21 cellular contexts compared by ENCODE assay signal in genomic region chrX:36961590-36961989, GRCh38. TPM values are rescaled to one million over a fixed set of nuclear protein-coding genes. Genes with fewer than 3 reads are reported as not detected.
DNase-seq lines count a peak whose midpoint lies in the region; ATAC-seq, FAIRE-seq and TF ChIP-seq lines count a peak whose summit lies in the region.
"Had no signal": no experiment of that assay in that cellular context is flagged by ENCODE, and none has a peak within 500 bp of the region (broad histone marks: within the 10 kb centered on the region; RNA-seq: fewer than 3 reads in every experiment).

No MANE protein-coding gene starts in this region.

- no peak overlapping the region for H3K4me3 ChIP-seq in HepG2 (replicated peaks in 1 of 3; ENCODE audit: insufficient read depth in 1 of 3, low read depth in 2 of 3, low read length in 3 of 3)
- H3K4me3 ChIP-seq: BLaER1 treated with 17β-estradiol and CSF1 and Interleukin-3, amounts not matched to agents 10 nM and 100 nM had no signal

- H3K27ac ChIP-seq in C4-2B = peak overlapping the region; percentile 70
- no peak overlapping the region for H3K27ac ChIP-seq in HepG2 (ENCODE audit: extremely low read length, insufficient read depth, low read length)
- H3K27ac ChIP-seq: BLaER1 treated with 17β-estradiol and CSF1 and Interleukin-3, amounts not matched to agents 10 nM and 100 nM; parathyroid adenoma had no signal

- no peaks in the 10 kb centered on the region for H4K20me1 ChIP-seq in HepG2 (ENCODE audit: insufficient read depth, low read length)
- H4K20me1 ChIP-seq: BLaER1 treated with 17β-estradiol and CSF1 and Interleukin-3, amounts not matched to agents 10 nM and 100 nM had no signal

- TF ChIP-seq CTCF in C4-2B (conservative IDR thresholded peaks at IDR 0.05) (peak; percentile 60), HepG2 (CRISPR knock-in tag; IDR thresholded peaks at IDR 0.05) (0 out of 2 replicates have a peak, but pooled peaks have one; percentile 11)

- H3K36me3 ChIP-seq in HepG2 (replicated peaks in 1 of 2; ENCODE audit: control insufficient read depth in 1 of 2, insufficient read depth in 2 of 2, low read length in 2 of 2) = no peaks in the 10 kb centered on the region
- H3K36me3 ChIP-seq: BLaER1 treated with 17β-estradiol and CSF1 and Interleukin-3, amounts not matched to agents 10 nM and 100 nM had no signal

- no peaks in the 10 kb centered on the region for H3K4me1 ChIP-seq in HepG2 (ENCODE audit: insufficient read depth, low read length)
- H3K4me1 ChIP-seq: BLaER1 treated with 17β-estradiol and CSF1 and Interleukin-3, amounts not matched to agents 10 nM and 100 nM; parathyroid adenoma had no signal

- FAIRE-seq in HepG2 (lab: Jason Lieb, UNC) = no peak

- H3K9me3 ChIP-seq in HepG2 (ENCODE audit: low read length) = no peaks in the 10 kb centered on the region

- in situ Hi-C loops in HepG2 (cut with HindIII; ENCODE audit: extremely low pct_ligation_motif_present, low pct_unique_long_range_greater_than_20kb) = no loop called here

- ATAC-seq in SK-N-SH treated with all-trans-retinoic acid at 6 μM for 48 hours (peak; percentile 79), HepG2 (peak; percentile 78), GM18870 (IDR thresholded peaks at IDR 0.05; ENCODE audit: unreplicated experiment) (no peak)
- ATAC-seq: stimulated activated naive CD8-positive, alpha-beta T cell treated with anti-CD3 and anti-CD28 coated beads, Interleukin-15, Interleukin-2, amounts not matched to agents 100 U/mL and 50 U/mL, for 24 hours had no signal

- no peak for TF ChIP-seq RAD21 in HepG2 (CRISPR knock-in tag; IDR thresholded peaks at IDR 0.05)

- DNase-seq in HuH-7.5 (ENCODE audit: low spot score) = peak; percentile 11
- DNase-seq in HepG2 (ENCODE audit: low spot score) = peak; percentile 1
- no peak for DNase-seq in activated gamma-delta T cell (lab: John Stamatoyannopoulos, UW)
- no peak for DNase-seq in HCEC 1CT
- DNase-seq in SW 1271 (lab: John Stamatoyannopoulos, UW) = no peak
- DNase-seq: activated CD4-positive, alpha-beta T cell treated with anti-CD3 and anti-CD28 coated beads for 48 hours; activated T-cell treated with anti-CD3 and anti-CD28 coated beads for 4 hours; HFFc6; NCI-H524 treated with DMSO at 0.1 percent for 48 hours; SHP77; stimulated activated naive CD8-positive, alpha-beta T cell treated with anti-CD3 and anti-CD28 coated beads, Interleukin-15, Interleukin-2, amounts not matched to agents 100 U/mL and 50 U/mL, for 24 hours; T-helper 9 cell had no signal

- no peak for TF ChIP-seq POLR2A in HepG2 (IDR thresholded peaks at IDR 0.05; ENCODE audit: insufficient read depth in 1 of 2, low read depth in 2 of 2, low read length in 2 of 2)

- H3K27me3 ChIP-seq in HepG2 (ENCODE audit: control insufficient read depth in 1 of 2, insufficient read depth in 2 of 2, low read length in 2 of 2) = no peaks in the 10 kb centered on the region

- POLR2A ChIA-PET in HepG2 (lab: Yijun Ruan, JAX) = no interaction called here

- H2AFZ ChIP-seq in HepG2 (ENCODE audit: low read length) = no peak overlapping the region
- H2AFZ ChIP-seq: parathyroid adenoma had no signal

- H3K4me2 ChIP-seq in HepG2 (ENCODE audit: low read depth, low read length) = no peak overlapping the region
- H3K4me2 ChIP-seq: BLaER1 treated with 17β-estradiol and CSF1 and Interleukin-3, amounts not matched to agents 10 nM and 100 nM had no signal

- CTCF ChIA-PET in HepG2 (lab: Yijun Ruan, JAX; ENCODE audit: low intra/inter-chr PET ratio, low total read pairs) = no interaction called here

- WGBS in HepG2 (ENCODE audit: low lambda C conversion rate) = 4% methylated on average over 8 of the region's 10 CpGs

- no peaks in the 10 kb centered on the region for H3K79me2 ChIP-seq in HepG2 (ENCODE audit: insufficient read depth, low read length)
- H3K79me2 ChIP-seq: parathyroid adenoma had no signal

- no peak overlapping the region for H3K9ac ChIP-seq in HepG2 (ENCODE audit: insufficient read depth, low read depth, low read length)
- H3K9ac ChIP-seq: BLaER1 treated with 17β-estradiol and CSF1 and Interleukin-3, amounts not matched to agents 10 nM and 100 nM; parathyroid adenoma had no signal

- TF ChIP-seq EP300 in HepG2 (IDR thresholded peaks at IDR 0.05; ENCODE audit: low read depth in 2 of 2, low read length in 2 of 2) (no peak), HepG2 (CRISPR knock-in tag; IDR thresholded peaks at IDR 0.05; ENCODE audit: borderline replicate concordance) (no peak)

- intact Hi-C loops in HepG2 (cut with micrococcal nuclease; ENCODE audit: unreplicated experiment) = no loop called here

- BruUV-seq in HepG2 (replicated peaks; lab: Mats Ljungman, UMichigan) = no TSS peak

TF ChIP-seq in SK-N-SH treated with all-trans-retinoic acid at 6 μM for 48 hours, 23 proteins besides CTCF, POLR2A, EP300 and RAD21:
- TF ChIP-seq PPARA (CRISPR knock-in tag; IDR thresholded peaks at IDR 0.05; ENCODE audit: borderline replicate concordance) (no peak), ZFP30 (CRISPR knock-in tag; IDR thresholded peaks at IDR 0.05) (no peak), TCF4 (CRISPR knock-in tag; IDR thresholded peaks at IDR 0.05; ENCODE audit: borderline replicate concordance) (no peak)
TF ChIP-seq in SK-N-SH treated with all-trans-retinoic acid at 6 μM for 48 hours: peak in this region for 0.

TF ChIP-seq in HepG2, 621 proteins besides CTCF, POLR2A, EP300 and RAD21 (continues in another document):
- TF ChIP-seq ZBTB26 (CRISPR knock-in tag; IDR thresholded peaks at IDR 0.05; ENCODE audit: borderline replicate concordance) (no peak), RFX5 (IDR thresholded peaks at IDR 0.05; ENCODE audit: low read depth, low read length) (no peak), SAFB2 (CRISPR knock-in tag; IDR thresholded peaks at IDR 0.05; ENCODE audit: borderline replicate concordance, low read depth) (no peak), ZBTB37 (CRISPR knock-in tag; IDR thresholded peaks at IDR 0.05) (no peak), CREB1 (IDR thresholded peaks at IDR 0.05) (no peak), CREB1 (CRISPR knock-in tag; IDR thresholded peaks at IDR 0.05) (no peak), NKX3-1 (CRISPR knock-in tag; IDR thresholded peaks at IDR 0.05) (no peak), SNAPC5 (CRISPR knock-in tag; IDR thresholded peaks at IDR 0.05; ENCODE audit: borderline replicate concordance) (no peak), ZFP90 (CRISPR knock-in tag; IDR thresholded peaks at IDR 0.05; ENCODE audit: borderline replicate concordance) (no peak), MED13 (CRISPR knock-in tag; IDR thresholded peaks at IDR 0.05) (no peak), ZFP36L1 (CRISPR knock-in tag; IDR thresholded peaks at IDR 0.05) (no peak), XBP1 (CRISPR knock-in tag; IDR thresholded peaks at IDR 0.05) (no peak), ZNF430 (CRISPR knock-in tag; IDR thresholded peaks at IDR 0.05) (no peak), KAT7 (CRISPR knock-in tag; IDR thresholded peaks at IDR 0.05; ENCODE audit: borderline replicate concordance) (no peak), GATAD1 (CRISPR knock-in tag; IDR thresholded peaks at IDR 0.05) (no peak), ZNF33B (CRISPR knock-in tag; IDR thresholded peaks at IDR 0.05) (no peak)

RNA-seq across cellular contexts. Expression of gene FAM47C, which starts 46.6 kb away (rescaled TPM):
- not detected in 2 replicates for total RNA-seq in HepG2 (2016; rRNA removed; fragmentation: Illumina TruSeq; extraction: Trizol)
- total RNA-seq in HepG2 (2016; cell fraction: cytosol; rRNA removed; fragmentation: Illumina TruSeq; extraction: Trizol; ENCODE audit: low read depth) = not detected in 2 replicates
- total RNA-seq in HepG2 (2016; cell fraction: insoluble cytoplasmic fraction; rRNA removed; fragmentation: Illumina TruSeq; extraction: Trizol) = not detected in 2 replicates
- total RNA-seq in HepG2 (2016; cell fraction: membrane; rRNA removed; fragmentation: Illumina TruSeq; extraction: Trizol) = not detected in 2 replicates
- total RNA-seq in HepG2 (2016; cell fraction: nucleus; rRNA removed; fragmentation: Illumina TruSeq; extraction: Trizol) = not detected in 2 replicates
- not detected in 2 replicates for polyA plus RNA-seq in HepG2 (2011; rRNA removed)
- polyA plus RNA-seq in HepG2 (2011; cell fraction: cytosol; rRNA removed) = not detected in 2 replicates
- polyA plus RNA-seq in HepG2 (2011; cell fraction: nucleus; rRNA removed) = not detected in 2 replicates
- not detected in 2 replicates for polyA plus RNA-seq in HepG2 (2012)
- not detected in 2 replicates for polyA plus RNA-seq in HepG2 (2016; cell fraction: cytosol; fragmentation: Illumina TruSeq; extraction: Trizol; ENCODE audit: low read depth)
- polyA plus RNA-seq in HepG2 (2016; cell fraction: insoluble cytoplasmic fraction; fragmentation: Illumina TruSeq; extraction: Trizol; ENCODE audit: low read depth) = not detected in 2 replicates
- polyA plus RNA-seq in HepG2 (2016; cell fraction: membrane; fragmentation: Illumina TruSeq; extraction: Trizol; ENCODE audit: low read depth) = not detected in 2 replicates
- not detected in 2 replicates for polyA plus RNA-seq in HepG2 (2016; cell fraction: nucleus; fragmentation: Illumina TruSeq; extraction: Trizol; ENCODE audit: insufficient read depth, low read depth)
- polyA minus RNA-seq in HepG2 (2011; rRNA and poly(A)+ RNA removed; ENCODE audit: low replicate concordance) = not detected in 2 replicates
- not detected in 2 replicates for polyA minus RNA-seq in HepG2 (2011; cell fraction: cytosol; rRNA and poly(A)+ RNA removed)
- polyA minus RNA-seq in HepG2 (2011; cell fraction: nucleus; rRNA and poly(A)+ RNA removed) = not detected in 2 replicates
- total RNA-seq: endothelial cell of umbilical vein, glomerular endothelial cell, HFFc6, mucosa of gallbladder, urinary bladder had no signal
- polyA plus RNA-seq: endothelial cell of umbilical vein, urinary bladder had no signal

Comparison
In these comparisons a context has a peak if more than half of its experiments do, and no peak if none do; other contexts are left out.
1. DNase-seq: peak in HuH-7.5 (single experiment) and HepG2 (single experiment); none in activated gamma-delta T cell (single experiment), HCEC 1CT (single experiment) and SW 1271 (0 of 2).